ENCODE assay signal across 18 cellular contexts in the genomic region with DNA sequence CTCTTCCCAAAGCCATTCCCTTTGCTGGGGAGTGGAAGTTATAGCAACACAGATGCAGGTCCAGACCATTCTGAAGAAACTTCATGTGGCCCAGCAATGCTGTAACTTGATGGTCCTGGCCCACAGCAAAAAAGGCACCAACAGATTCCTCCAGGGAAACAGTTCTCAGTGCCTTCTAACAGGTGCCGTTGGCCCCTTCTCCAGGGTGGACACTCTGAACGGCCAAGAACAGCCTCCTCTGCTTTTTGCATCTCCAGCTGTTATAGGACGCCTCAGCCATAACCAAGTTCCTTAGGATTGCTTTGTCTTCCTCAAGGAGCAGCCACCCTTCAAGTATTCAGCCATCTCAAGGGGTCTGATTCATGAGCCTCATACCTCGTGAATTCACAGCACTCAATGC. TPM values are rescaled to one million over a fixed set of nuclear protein-coding genes. Genes with fewer than 3 reads are reported as not detected.
DNase-seq lines count a peak whose midpoint lies in the region; ATAC-seq and TF ChIP-seq lines count a peak whose summit lies in the region.
"Had no signal": no experiment of that assay in that cellular context is flagged by ENCODE, and none has a peak within 500 bp of the region (broad histone marks: within the 10 kb centered on the region; RNA-seq: fewer than 3 reads in every experiment).

No MANE protein-coding gene starts in this region.

- no peak for TF ChIP-seq CTCF in WERI-Rb-1 (IDR thresholded peaks at IDR 0.05; ENCODE audit: low read depth, low read length)

- no peak overlapping the region for H3K4me3 ChIP-seq in WERI-Rb-1 (ENCODE audit: low read depth, low read length)
- H3K4me3 ChIP-seq: GM23248 had no signal

- peaks cover 6% of the 10 kb centered on the region for H3K27me3 Mint-ChIP-seq in activated T-cell treated with anti-CD3 and anti-CD28 coated beads, Interleukin-2, amount 50 U/mL, for 72 hours (ENCODE audit: low read depth)

- no peak overlapping the region for H3K4me3 Mint-ChIP-seq in activated T-cell treated with anti-CD3 and anti-CD28 coated beads, Interleukin-2, amount 50 U/mL, for 72 hours
- H3K4me3 Mint-ChIP-seq: CD4-positive, alpha-beta memory T cell had no signal

- H3K36me3 ChIP-seq in WERI-Rb-1, result no peaks in the 10 kb centered on the region

- H3K36me3 Mint-ChIP-seq in activated T-cell treated with anti-CD3 and anti-CD28 coated beads, Interleukin-2, amount 50 U/mL, for 72 hours (ENCODE audit: insufficient read depth in 2 of 2), result no peaks in the 10 kb centered on the region
- H3K36me3 Mint-ChIP-seq: CD4-positive, alpha-beta memory T cell had no signal

- DNase-seq in D341Med (ENCODE audit: low spot score) (peak; percentile 0), WERI-Rb-1 (no peak), mesenteric fat pad (ENCODE audit: low spot score) (peak; percentile 53)
- DNase-seq in activated T-cell treated with anti-CD3 and anti-CD28 coated beads, Interleukin-2, amount 50 U/mL, for 72 hours, result no peak
- DNase-seq in effector CD4-positive, alpha-beta T cell, result no peak
- DNase-seq: C1 segment of cervical spinal cord; Calu3; CD4-positive, alpha-beta memory T cell; COR-L47; DMS153; DND-41; GM23248; H7; HCEC 1CT had no signal

- 0 out of 2 replicates have a peak overlapping the region, but pooled peaks have one; percentile 10 for H3K27ac ChIP-seq in WERI-Rb-1
- H3K27ac ChIP-seq: GM23248 had no signal

- peaks cover 9% of the 10 kb centered on the region for H3K9me3 ChIP-seq in WERI-Rb-1 (ENCODE audit: severe bottlenecking)

- H3K9me3 Mint-ChIP-seq in activated T-cell treated with anti-CD3 and anti-CD28 coated beads, Interleukin-2, amount 50 U/mL, for 72 hours, result peaks cover 0 to 2% of the 10 kb centered on the region in 2 donors

- no peaks in the 10 kb centered on the region for H3K4me1 Mint-ChIP-seq in activated T-cell treated with anti-CD3 and anti-CD28 coated beads, Interleukin-2, amount 50 U/mL, for 72 hours (ENCODE audit: low read depth)
- H3K4me1 Mint-ChIP-seq: CD4-positive, alpha-beta memory T cell had no signal

- no peaks in the 10 kb centered on the region for H3K27me3 ChIP-seq in WERI-Rb-1 (ENCODE audit: insufficient read depth, low read depth, severe bottlenecking)

- ATAC-seq in activated T-cell treated with anti-CD3 and anti-CD28 coated beads, Interleukin-2, amount 50 U/mL, for 72 hours (replicated peaks in 1 of 2), result no peak
- no peak for ATAC-seq in HG03108 (IDR thresholded peaks at IDR 0.05; ENCODE audit: unreplicated experiment)

- H3K27ac Mint-ChIP-seq in activated T-cell treated with anti-CD3 and anti-CD28 coated beads, Interleukin-2, amount 50 U/mL, for 72 hours, result no peak overlapping the region
- H3K27ac Mint-ChIP-seq: CD4-positive, alpha-beta memory T cell had no signal

RNA-seq across cellular contexts. Expression of a gene that starts 38.0 kb away (rescaled TPM):
- total RNA-seq in mesenteric fat pad, result 92.5 TPM
- total RNA-seq in activated T-cell treated with anti-CD3 and anti-CD28 coated beads, Interleukin-2, amount 50 U/mL, for 72 hours, result not detected
- total RNA-seq: A172, A673, Calu3, GM23248, H1, H7 had no signal

Comparison
In these comparisons a context has a peak if more than half of its experiments do, and no peak if none do; other contexts are left out.
1. DNase-seq: peak in D341Med (single experiment) and mesenteric fat pad (single experiment); none in WERI-Rb-1 (single experiment), activated T-cell treated with anti-CD3 and anti-CD28 coated beads, Interleukin-2, amount 50 U/mL, for 72 hours (0 of 2) and effector CD4-positive, alpha-beta T cell (single experiment).
2. RNA of a gene that starts 38.0 kb away (total RNA-seq): 92.5 TPM in mesenteric fat pad (single experiment); not detected in activated T-cell treated with anti-CD3 and anti-CD28 coated beads, Interleukin-2, amount 50 U/mL, for 72 hours; every median in the first group is over 10 times any median in the second.